Comparison of ENCODE assay signal across 25 cellular contexts in genomic region chr3:161265916-161266571, GRCh38. TPM values are rescaled to one million over a fixed set of nuclear protein-coding genes. Genes with fewer than 3 reads are reported as not detected.
A peak's percentile ranks its signal among the peaks of the same experiment; 100 is the strongest.
DNase-seq lines count a peak whose midpoint lies in the region; ATAC-seq and TF ChIP-seq lines count a peak whose summit lies in the region.
"Had no signal": no experiment of that assay in that cellular context is flagged by ENCODE, and none has a peak within 500 bp of the region (broad histone marks: within the 10 kb centered on the region; RNA-seq: fewer than 3 reads in every experiment).

No MANE protein-coding gene starts in this region.

- peak overlapping the region; percentile 0; the same call in 1 of the 2 replicates for H3K4me3 ChIP-seq in PC-3 (ENCODE audit: low read length)
- H3K4me3 ChIP-seq in epithelial cell of esophagus (ENCODE audit: low read length): no peak overlapping the region
- no peak overlapping the region for H3K4me3 ChIP-seq in trophoblast cell (ENCODE audit: low read depth, low read length)
- H3K4me3 ChIP-seq: left lung, ovary, thoracic aorta had no signal

- H3K27ac ChIP-seq in PC-3 (ENCODE audit: low read length) (peak overlapping the region; percentile 98), trophoblast cell (ENCODE audit: low read depth, low read length) (no peak overlapping the region)
- H3K27ac ChIP-seq: left lung, ovary, RWPE1, thoracic aorta had no signal

- H3K4ac ChIP-seq in trophoblast cell (ENCODE audit: low read depth, low read length): no peak overlapping the region

- DNase-seq in EL (peak; percentile 27), PC-3 (peak; percentile 53), epithelial cell of esophagus (ENCODE audit: low read depth) (peak; percentile 77), trophoblast cell (no peak), kidney glomerular epithelial cell (lab: John Stamatoyannopoulos, UW) (no peak)
- DNase-seq: activated CD4-positive, alpha-beta T cell treated with anti-CD3 and anti-CD28 coated beads, Interleukin-2, amount 50 U/mL, for 48 hours; activated CD8-positive, alpha-beta memory T cell treated with anti-CD3 and anti-CD28 coated beads, Interleukin-2, amount 50 U/mL, for 4 hours; AML-193; anterior cingulate cortex; CD4-positive, alpha-beta memory T cell; central memory CD4-positive, alpha-beta T cell; DMS 273 treated with DMSO at 0.1 percent for 48 hours; GDM1; H9; left lung; naive thymus-derived CD8-positive, alpha-beta T cell; NCI-H1105; ovary; stimulated activated CD4-positive, alpha-beta T cell treated with anti-CD3 and anti-CD28 coated beads, Interleukin-12 subunit alpha, Interleukin-12 subunit beta, amount 100 ng/mL, for 4 hours; stimulated activated CD4-positive, alpha-beta T cell treated with anti-CD3 and anti-CD28 coated beads, Interleukin-4, amount 100 ng/mL, for 4 hours; stimulated activated naive CD4-positive, alpha-beta T cell had no signal

- ATAC-seq in PC-3 (peak; percentile 47), GM19035 (IDR thresholded peaks at IDR 0.05; ENCODE audit: unreplicated experiment) (no peak), GM18873 (IDR thresholded peaks at IDR 0.05; ENCODE audit: low FRiP score, unreplicated experiment) (no peak)
- ATAC-seq: naive thymus-derived CD8-positive, alpha-beta T cell had no signal

- 0 out of 2 replicates have a peak, but pooled peaks cover 6% of the 10 kb centered on the region for H3K9me3 ChIP-seq in PC-3 (ENCODE audit: low read length)
- H3K9me3 ChIP-seq in trophoblast cell (ENCODE audit: insufficient read depth, low read depth, low read length): no peaks in the 10 kb centered on the region
- H3K9me3 ChIP-seq: thoracic aorta had no signal

- TSS peak; percentile 53 for BruUV-seq in PC-3 (replicated peaks; lab: Mats Ljungman, UMichigan)

- TF ChIP-seq CTCF in PC-3 (conservative IDR thresholded peaks at IDR 0.05; ENCODE audit: low read depth, low read length) (no peak), epithelial cell of esophagus (IDR thresholded peaks at IDR 0.05; ENCODE audit: insufficient read depth, low read depth, low read length, missing control alignments) (no peak)

- H3K4me2 ChIP-seq in PC-3 (ENCODE audit: low read length) (peak overlapping the region; percentile 85), trophoblast cell (ENCODE audit: low read length) (no peak overlapping the region)

- peak overlapping the region; percentile 46 for H2AK5ac ChIP-seq in trophoblast cell (ENCODE audit: low read length)

- intact Hi-C loops in PC-3 (cut with micrococcal nuclease): loop anchor here (1.0 to 5.0 kb wide), 2 partner anchors 44 to 146 kb away; partner anchors contain the start of gene NMD3

- H3K18ac ChIP-seq in trophoblast cell (ENCODE audit: low read length): no peak overlapping the region

- peaks cover 13% of the 10 kb centered on the region for H3F3A ChIP-seq in PC-3 (ENCODE audit: low read length, unreplicated experiment)

- peaks cover 44% of the 10 kb centered on the region for H3K36me3 ChIP-seq in PC-3 (ENCODE audit: low read depth, low read length)
- peaks cover 0 to 4% of the 10 kb centered on the region in 2 experiments for H3K36me3 ChIP-seq in trophoblast cell (ENCODE audit: control insufficient read depth in 1 of 2, insufficient read depth in 2 of 2, low read length in 2 of 2)
- H3K36me3 ChIP-seq: ovary, thoracic aorta had no signal

- POLR2A ChIA-PET in PC-3 (lab: Charles Lee; ENCODE audit: unreplicated experiment): interaction anchor here (0.6 kb wide), 1 partner anchor 1185 kb away, joined by 3 read pairs; no protein-coding TSS in a partner anchor

- peak overlapping the region; percentile 71 for H3K9ac ChIP-seq in PC-3 (ENCODE audit: low read length)
- no peak overlapping the region for H3K9ac ChIP-seq in trophoblast cell (ENCODE audit: low read length)

- H3K27me3 ChIP-seq in PC-3 (ENCODE audit: low read length) (no peaks in the 10 kb centered on the region), trophoblast cell (ENCODE audit: insufficient read depth, low read length) (no peaks in the 10 kb centered on the region)
- H3K27me3 ChIP-seq: left lung, ovary had no signal

- H3K9me2 ChIP-seq in PC-3 (replicated peaks; ENCODE audit: low read length): no peaks in the 10 kb centered on the region

- peak overlapping the region; percentile 51 for H2BK120ac ChIP-seq in trophoblast cell (ENCODE audit: insufficient read depth, low read length, poor library complexity)

- H2BK5ac ChIP-seq in trophoblast cell (ENCODE audit: low read depth, low read length, poor library complexity): peak overlapping the region; percentile 68

- CTCF ChIA-PET in PC-3 (lab: Charles Lee): interaction anchor here (0.6 kb wide), 1 partner anchor 688 kb away, joined by 5 read pairs; no protein-coding TSS in a partner anchor

- no peaks in the 10 kb centered on the region for H3K79me2 ChIP-seq in PC-3 (ENCODE audit: low read length)
- no peaks in the 10 kb centered on the region for H3K79me2 ChIP-seq in trophoblast cell (ENCODE audit: control insufficient read depth, insufficient read depth, low read length, poor library complexity)

- no peaks in the 10 kb centered on the region for H4K20me1 ChIP-seq in PC-3 (ENCODE audit: low read length)

- no peak overlapping the region for H3K14ac ChIP-seq in trophoblast cell (ENCODE audit: low read length)

- peak overlapping the region; percentile 92 for H2BK12ac ChIP-seq in trophoblast cell (ENCODE audit: low read length)

- WGBS in trophoblast cell (ENCODE audit: extremely low coverage, insufficient coverage, insufficient read length): no CpG with 5 or more reads among the region's 5 CpGs

- no peak overlapping the region for H2AFZ ChIP-seq in PC-3 (ENCODE audit: low read length)
- H2AFZ ChIP-seq in trophoblast cell (ENCODE audit: insufficient read depth, low read length, poor library complexity): no peak overlapping the region

- H3K79me1 ChIP-seq in trophoblast cell (ENCODE audit: low read length): peaks cover 3% of the 10 kb centered on the region

- H3K23ac ChIP-seq in trophoblast cell (ENCODE audit: low read length): no peak overlapping the region

- H4K12ac ChIP-seq in trophoblast cell (ENCODE audit: low read depth, low read length): no peak overlapping the region

- peak overlapping the region; percentile 5 for H4K91ac ChIP-seq in trophoblast cell (ENCODE audit: low read depth, low read length)

- no peak overlapping the region for H4K8ac ChIP-seq in trophoblast cell (ENCODE audit: low read depth, low read length)

- H3K4me1 ChIP-seq in PC-3 (ENCODE audit: insufficient read depth, low read length): peaks cover 52% of the 10 kb centered on the region
- peaks cover 7 to 10% of the 10 kb centered on the region in 2 experiments for H3K4me1 ChIP-seq in trophoblast cell (ENCODE audit: control insufficient read depth in 1 of 2, insufficient read depth in 2 of 2, low read length in 2 of 2)
- H3K4me1 ChIP-seq: left lung had no signal

RNA-seq across cellular contexts. Expression of gene NMD3, which starts 44.9 kb away (rescaled TPM):
- 65.3 and 72.6 TPM in 2 replicates for total RNA-seq in PC-3 (2014; rRNA removed)
- polyA plus RNA-seq in trophoblast cell (2013): 49.5 and 51.2 TPM in 2 replicates

Comparison
In these comparisons a context has a peak if more than half of its experiments do, and no peak if none do; other contexts are left out.
1. DNase-seq: peak in EL (single experiment), PC-3 (single experiment) and epithelial cell of esophagus (single experiment); none in trophoblast cell (0 of 2) and kidney glomerular epithelial cell (single experiment).